ENCODE assay signal across 9 cellular contexts in the genomic region with DNA sequence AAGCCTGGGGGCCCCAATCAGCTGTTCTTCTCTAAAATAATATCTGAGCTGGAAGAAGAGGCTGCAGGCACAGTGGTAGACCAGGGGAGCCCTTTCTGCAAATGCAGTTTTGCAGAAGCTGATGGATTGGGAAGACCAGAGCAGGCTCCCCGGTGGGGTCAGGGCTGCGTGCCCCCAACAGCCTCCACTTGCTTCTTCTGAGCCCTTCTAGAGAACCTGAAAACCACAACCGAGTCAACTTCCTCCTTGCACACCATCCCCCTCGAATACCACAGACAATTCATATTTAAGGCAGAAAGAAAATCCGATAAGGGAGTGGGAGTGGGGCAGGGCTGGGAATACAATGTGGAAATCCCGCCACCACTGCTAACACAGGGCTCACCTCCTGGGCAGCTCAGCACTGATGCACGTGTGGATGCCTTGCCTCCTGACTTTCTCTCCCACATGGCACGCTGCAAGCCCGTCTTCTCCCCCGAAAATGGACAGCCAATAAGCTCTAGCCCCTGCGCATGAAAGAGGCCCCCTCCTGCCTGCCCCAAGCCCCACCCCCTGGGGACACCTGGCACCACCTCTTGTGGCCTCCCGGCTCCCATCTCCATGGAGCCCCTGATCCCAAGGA. TPM values are rescaled to one million over a fixed set of nuclear protein-coding genes. Genes with fewer than 3 reads are reported as not detected.
DNase-seq lines count a peak whose midpoint lies in the region; ATAC-seq, FAIRE-seq and TF ChIP-seq lines count a peak whose summit lies in the region.
"Had no signal": no experiment of that assay in that cellular context is flagged by ENCODE, and none has a peak within 500 bp of the region (broad histone marks: within the 10 kb centered on the region; RNA-seq: fewer than 3 reads in every experiment).

No MANE protein-coding gene starts in this region.

- peak overlapping the region; percentile 84 to 99 (median 98) for H3K27ac Mint-ChIP-seq in CD8-positive, alpha-beta memory T cell

- CTCF ChIA-PET in CD8-positive, alpha-beta memory T cell (lab: Charles Lee) = interaction anchor here (0.9 to 6.5 kb wide), 12 partner anchors 12 to 45 kb away, joined by 3 to 88 read pairs (median 16); a partner anchor contains a TSS
- CTCF ChIA-PET in PC-3 (lab: Charles Lee) (interaction anchor here (0.6 to 0.9 kb wide), 2 partner anchors 10 to 14 kb away, joined by 3 to 4 read pairs; no protein-coding TSS in a partner anchor), K562 (lab: Yijun Ruan, JAX; ENCODE audit: low intra/inter-chr PET ratio) (no interaction called here)

- H3K27ac ChIP-seq in CD8-positive, alpha-beta memory T cell (ENCODE audit: low read depth, low read length) = peak overlapping the region; percentile 76
- H3K27ac ChIP-seq in GM23248 = peak overlapping the region; percentile 86
- H3K27ac ChIP-seq in PC-3 (ENCODE audit: low read length) = peak overlapping the region; percentile 100
- H3K27ac ChIP-seq in K562 (ENCODE audit: extremely low read depth, low read depth, low read length) = no peak overlapping the region
- peak overlapping the region in 3 of 4 donors; percentile 65 to 72 (median 69) for H3K27ac ChIP-seq in sigmoid colon

- H3K4me2 ChIP-seq in GM23248 (ENCODE audit: unreplicated experiment) (peak overlapping the region; percentile 45), PC-3 (ENCODE audit: low read length) (peak overlapping the region; percentile 73), K562 (ENCODE audit: insufficient read depth, low read length) (no peak overlapping the region)

- H3K4me1 Mint-ChIP-seq in CD8-positive, alpha-beta memory T cell = peaks cover 89 to 97% (median 95%) of the 10 kb centered on the region in 3 donors

- no peak for TF ChIP-seq EP300 in K562 (IDR thresholded peaks at IDR 0.05; ENCODE audit: low read length)
- no peak for TF ChIP-seq EP300 in sigmoid colon (IDR thresholded peaks at IDR 0.05)

- peaks cover 87% of the 10 kb centered on the region for H3K79me2 ChIP-seq in GM23248 (ENCODE audit: insufficient read depth)
- peaks cover 83% of the 10 kb centered on the region for H3K79me2 ChIP-seq in PC-3 (ENCODE audit: low read length)
- no peaks in the 10 kb centered on the region for H3K79me2 ChIP-seq in K562 (ENCODE audit: control insufficient read depth, insufficient read depth, low read length)

- H3K36me3 ChIP-seq in CD8-positive, alpha-beta memory T cell (ENCODE audit: insufficient read depth, low read length) = no peaks in the 10 kb centered on the region
- H3K36me3 ChIP-seq in GM23248 (ENCODE audit: low read depth) (no peaks in the 10 kb centered on the region), PC-3 (ENCODE audit: low read depth, low read length) (no peaks in the 10 kb centered on the region), K562 (ENCODE audit: control insufficient read depth, insufficient read depth, low read length) (no peaks in the 10 kb centered on the region), sigmoid colon (no peaks in the 10 kb centered on the region)

- no peaks in the 10 kb centered on the region for H3K9me1 ChIP-seq in K562 (ENCODE audit: control insufficient read depth, insufficient read depth, low read length)

- intact Hi-C loops in PC-3 (cut with micrococcal nuclease) (no loop called here), K562 (cut with micrococcal nuclease) (no loop called here), sigmoid colon (cut with DNase I) (no loop called here), sciatic nerve (cut with DNase I) (no loop called here)

- ATAC-seq in PC-3 (peak; percentile 17), K562 (no peak; the same call in 2 of the 3 replicates), esophagus mucosa (no peak), sciatic nerve (no peak)

- H2AFZ ChIP-seq in GM23248 = no peak overlapping the region
- H2AFZ ChIP-seq in PC-3 (ENCODE audit: low read length) = no peak overlapping the region
- H2AFZ ChIP-seq in K562 (ENCODE audit: low read depth, low read length) = no peak overlapping the region

- 58 to 69% methylated on average over 10 to 12 of the region's 12 CpGs for WGBS in GM23248 (ENCODE audit: low coverage in 1 of 2, low lambda C conversion rate in 2 of 2, missing lambda C conversion rate in 2 of 2), 2 experiments
- WGBS in K562 (ENCODE audit: insufficient coverage, low coverage, missing lambda C conversion rate) = 1% methylated on average over 10 of the region's 12 CpGs
- 41 to 80% methylated on average over 12 of the region's 12 CpGs for WGBS in sigmoid colon, 2 donors

- DNase-seq in CD8-positive, alpha-beta memory T cell = peak in 4 of 5 donors; percentile 15 to 74 (median 68)
- DNase-seq in GM23248 (no peak), PC-3 (peak; percentile 74), K562 (ENCODE audit: extremely low read depth in 1 of 4, low spot score in 3 of 4) (no peak), sigmoid colon (no peak), NCI-H446 (lab: John Stamatoyannopoulos, UW) (no peak), sciatic nerve (ENCODE audit: low spot score) (no peak)

- peaks cover 0 to 5% of the 10 kb centered on the region in 2 donors for H3K27me3 Mint-ChIP-seq in CD8-positive, alpha-beta memory T cell

- BruUV-seq in PC-3 (replicated peaks; lab: Mats Ljungman, UMichigan) = no TSS peak
- no TSS peak for BruUV-seq in K562 (replicated peaks; lab: Mats Ljungman, UMichigan)

- H3F3A ChIP-seq in GM23248 (ENCODE audit: insufficient read depth) (peaks cover 9% of the 10 kb centered on the region), PC-3 (ENCODE audit: low read length, unreplicated experiment) (no peaks in the 10 kb centered on the region)

- H3K9ac ChIP-seq in GM23248 (peak overlapping the region; percentile 76), PC-3 (ENCODE audit: low read length) (peak overlapping the region; percentile 93), K562 (ENCODE audit: insufficient read depth in 1 of 2, low read depth in 2 of 2, low read length in 2 of 2) (peak overlapping the region in 1 of 2 experiments; percentile 43; a peak in 1 of 4 replicates)

- no peaks in the 10 kb centered on the region for H3K27me3 ChIP-seq in CD8-positive, alpha-beta memory T cell (ENCODE audit: insufficient read depth, low read length, poor library complexity, severe bottlenecking)
- H3K27me3 ChIP-seq in GM23248 (replicated peaks; ENCODE audit: insufficient read depth) (no peaks in the 10 kb centered on the region), PC-3 (ENCODE audit: low read length) (no peaks in the 10 kb centered on the region), K562 (ENCODE audit: control insufficient read depth in 2 of 2, insufficient read depth in 2 of 2, low read length in 2 of 2) (peaks cover 27 to 82% of the 10 kb centered on the region in 2 experiments), sigmoid colon (no peaks in the 10 kb centered on the region)

- H3K4me1 ChIP-seq in CD8-positive, alpha-beta memory T cell (ENCODE audit: insufficient read depth, low read length) = peaks cover 78% of the 10 kb centered on the region
- H3K4me1 ChIP-seq in GM23248 (ENCODE audit: insufficient read depth) = peaks cover 56% of the 10 kb centered on the region
- peaks cover 82% of the 10 kb centered on the region for H3K4me1 ChIP-seq in PC-3 (ENCODE audit: insufficient read depth, low read length)
- peaks cover 19 to 20% of the 10 kb centered on the region in 2 experiments; a peak in 4 of 5 replicates for H3K4me1 ChIP-seq in K562 (replicated peaks in 1 of 2; ENCODE audit: control insufficient read depth in 2 of 2, insufficient read depth in 2 of 2, low read length in 2 of 2)
- peaks cover 0 to 83% (median 58%) of the 10 kb centered on the region in 4 donors for H3K4me1 ChIP-seq in sigmoid colon

- TF ChIP-seq POLR2A in K562 (conservative IDR thresholded peaks at IDR 0.05) (no peak), sigmoid colon (IDR thresholded peaks at IDR 0.05) (no peak)

- FAIRE-seq in K562 (lab: Jason Lieb, UNC) = no peak
- FAIRE-seq: endometrium had no signal

- H3K9me3 Mint-ChIP-seq in CD8-positive, alpha-beta memory T cell = no peaks in the 10 kb centered on the region

- peaks cover 0 to 4% (median 1%) of the 10 kb centered on the region in 3 donors for H3K36me3 Mint-ChIP-seq in CD8-positive, alpha-beta memory T cell

- H3K4me3 Mint-ChIP-seq in CD8-positive, alpha-beta memory T cell = peak overlapping the region; percentile 76 to 95 (median 82)

- POLR2A ChIA-PET in CD8-positive, alpha-beta memory T cell (lab: Charles Lee) = interaction anchor here (0.9 to 8.0 kb wide), 8 partner anchors 9 to 45 kb away, joined by 3 to 110 read pairs (median 4); a partner anchor contains a TSS
- POLR2A ChIA-PET in PC-3 (lab: Charles Lee; ENCODE audit: unreplicated experiment) (no interaction called here), K562 (lab: Yijun Ruan, JAX) (interaction anchor here (0.6 kb wide), 2 partner anchors 51 to 482 kb away, joined by 3 read pairs; no protein-coding TSS in a partner anchor)

- peak overlapping the region; percentile 67 for H3K4me3 ChIP-seq in CD8-positive, alpha-beta memory T cell (ENCODE audit: low read length)
- H3K4me3 ChIP-seq in GM23248 (no peak overlapping the region), PC-3 (ENCODE audit: low read length) (peak overlapping the region; percentile 34; the same call in 1 of the 2 replicates), K562 (no peak overlapping the region), sigmoid colon (no peak overlapping the region)

- TF ChIP-seq RAD21 in K562 (CRISPR knock-in tag; conservative IDR thresholded peaks at IDR 0.05 in 1 of 2, IDR thresholded peaks at IDR 0.05 in 1 of 2) = 0 out of 4 replicates have a peak, but pooled peaks of 1 of the 2 experiments have one; percentile 6

- H3K9me2 ChIP-seq in GM23248 (ENCODE audit: insufficient read depth) (no peaks in the 10 kb centered on the region), PC-3 (replicated peaks; ENCODE audit: low read length) (no peaks in the 10 kb centered on the region)

- no peak for TF ChIP-seq CTCF in PC-3 (conservative IDR thresholded peaks at IDR 0.05; ENCODE audit: low read depth, low read length)
- no peak for TF ChIP-seq CTCF in K562 (IDR thresholded peaks at IDR 0.05 in 2 of 3, conservative IDR thresholded peaks at IDR 0.05 in 1 of 3; ENCODE audit: insufficient read depth in 2 of 3, low read depth in 1 of 3, low read length in 3 of 3)
- no peak for TF ChIP-seq CTCF in sigmoid colon (IDR thresholded peaks at IDR 0.05)

- H3K9me3 ChIP-seq in CD8-positive, alpha-beta memory T cell (ENCODE audit: low read length) = no peaks in the 10 kb centered on the region
- no peaks in the 10 kb centered on the region for H3K9me3 ChIP-seq in GM23248 (ENCODE audit: low read depth)
- H3K9me3 ChIP-seq in PC-3 (ENCODE audit: low read length) = no peaks in the 10 kb centered on the region
- no peaks in the 10 kb centered on the region for H3K9me3 ChIP-seq in K562 (replicated peaks; ENCODE audit: control insufficient read depth, insufficient read depth, low read depth, low read length)
- H3K9me3 ChIP-seq in sigmoid colon = no peaks in the 10 kb centered on the region

- no peaks in the 10 kb centered on the region for H4K20me1 ChIP-seq in GM23248 (ENCODE audit: insufficient read depth)
- H4K20me1 ChIP-seq in PC-3 (ENCODE audit: low read length) = no peaks in the 10 kb centered on the region
- H4K20me1 ChIP-seq in K562 (replicated peaks; ENCODE audit: control insufficient read depth, insufficient read depth, low read length) = peaks cover 15% of the 10 kb centered on the region; the same call in 1 of the 2 replicates

- in situ Hi-C loops in GM23248 (cut with MboI) (no loop called here), K562 (cut with MboI) (no loop called here)

RNA-seq across cellular contexts. Expression of a gene that starts 25.4 kb away (rescaled TPM):
- total RNA-seq in CD8-positive, alpha-beta memory T cell = 1 to 10 TPM; 9.3 to 9.5 TPM
- 1.4 TPM for polyA plus RNA-seq in CD8-positive, alpha-beta memory T cell
- total RNA-seq in GM23248 (2014; rRNA removed; shearing (Covaris generic)) = 13.3 and 26.4 TPM in 2 replicates
- polyA plus RNA-seq in GM23248 (2016; fragmentation: Nextera tagmentation; extraction: Ambion mirVana) (10.9 and 11.2 TPM in 2 replicates), K562 (2011; rRNA removed) (18.8 and 22.1 TPM in 2 replicates), K562 (2014; fragmentation: Illumina TruSeq; extraction: Trizol) (15.2 and 21.6 TPM in 2 replicates), K562 (2014; fragmentation: Nextera tagmentation; extraction: Ambion mirVana) (under 1 TPM; 0.27 to 0.73 TPM), K562 (2014; rRNA removed) (31.2 and 34.3 TPM in 2 replicates), sigmoid colon (10 to 100 TPM in 1 of 3 donors, 1 to 10 TPM in 2; 2.4 to 11.0 (median 3.7) TPM)
- total RNA-seq in PC-3 (2014; rRNA removed) (18.1 and 24.9 TPM in 2 replicates), K562 (2014; rRNA removed) (27.2 and 28.7 TPM in 2 replicates), K562 (2014; rRNA removed; fragmentation: Illumina TruSeq; extraction: Trizol) (4.8 and 6.7 TPM in 2 replicates), K562 (2015; rRNA removed; fragmentation: Illumina TruSeq; extraction: Trizol) (16.6 and 17.0 TPM in 2 replicates), K562 (2021) (29.2 and 31.4 TPM in 2 replicates), sigmoid colon (10 to 100 TPM in 1 of 4 donors, 1 to 10 TPM in 3; 6.7 to 12.8 (median 8.4) TPM), esophagus mucosa (54.8 TPM), sciatic nerve (13.0 TPM)
- total RNA-seq in K562 (2011; cell fraction: chromatin; rRNA removed; ENCODE audit: low replicate concordance) = 11.2 and 40.7 TPM in 2 replicates
- total RNA-seq in K562 (2011; cell fraction: nucleolus; rRNA removed) = 26.5 and 44.0 TPM in 2 replicates
- 15.6 and 16.3 TPM in 2 replicates for total RNA-seq in K562 (2011; cell fraction: nucleoplasm; rRNA removed)
- polyA plus RNA-seq in K562 (2011; cell fraction: cytosol; rRNA removed) = 19.8 and 47.1 TPM in 2 replicates
- 30.2 and 60.5 TPM in 2 replicates for polyA plus RNA-seq in K562 (2011; cell fraction: nucleus; rRNA removed)
- 27.3 and 32.5 TPM in 2 replicates for polyA plus RNA-seq in K562 (2012)
- polyA minus RNA-seq in K562 (2011; rRNA and poly(A)+ RNA removed) = 4.7 and 11.0 TPM in 2 replicates
- 15.9 and 21.1 TPM in 2 replicates for polyA minus RNA-seq in K562 (2011; cell fraction: cytosol; rRNA and poly(A)+ RNA removed)
- polyA minus RNA-seq in K562 (2011; cell fraction: nucleus; rRNA and poly(A)+ RNA removed) = 13.7 and 17.0 TPM in 2 replicates

RNA-seq across cellular contexts. Expression of a gene that starts 28.7 kb away (rescaled TPM):
- 10 to 100 TPM; 33.1 to 37.7 TPM for total RNA-seq in CD8-positive, alpha-beta memory T cell
- polyA plus RNA-seq in CD8-positive, alpha-beta memory T cell = 3.2 TPM
- 12.8 and 13.2 TPM in 2 replicates for total RNA-seq in GM23248 (2014; rRNA removed; shearing (Covaris generic))
- polyA plus RNA-seq in GM23248 (2016; fragmentation: Nextera tagmentation; extraction: Ambion mirVana) (0.60 and 1.1 TPM in 2 replicates), K562 (2011; rRNA removed) (0.20 and 0.49 TPM in 2 replicates), K562 (2014; fragmentation: Illumina TruSeq; extraction: Trizol) (0.49 and 0.51 TPM in 2 replicates), K562 (2014; fragmentation: Nextera tagmentation; extraction: Ambion mirVana) (not detected), K562 (2014; rRNA removed) (0.44 and 0.50 TPM in 2 replicates), sigmoid colon (1 to 10 TPM; 1.2 to 8.6 (median 7.2) TPM)
- total RNA-seq in PC-3 (2014; rRNA removed) (30.7 and 55.2 TPM in 2 replicates), K562 (2014; rRNA removed) (0.32 and 0.37 TPM in 2 replicates), K562 (2014; rRNA removed; fragmentation: Illumina TruSeq; extraction: Trizol) (0.15 and 0.26 TPM in 2 replicates), K562 (2015; rRNA removed; fragmentation: Illumina TruSeq; extraction: Trizol) (0.38 and 0.40 TPM in 2 replicates), K562 (2021) (0.67 and 1.0 TPM in 2 replicates), sigmoid colon (10 to 100 TPM in 2 of 4 donors, 1 to 10 TPM in 2; 7.5 to 35.0 (median 13.8) TPM), esophagus mucosa (70.2 TPM), sciatic nerve (5.4 TPM)
- total RNA-seq in K562 (2011; cell fraction: chromatin; rRNA removed; ENCODE audit: low replicate concordance) = 0.12 TPM in 2 replicates
- total RNA-seq in K562 (2011; cell fraction: nucleolus; rRNA removed) = 0.13 and 0.17 TPM in 2 replicates
- 0.15 and 0.38 TPM in 2 replicates for total RNA-seq in K562 (2011; cell fraction: nucleoplasm; rRNA removed)
- 0.78 and 0.85 TPM in 2 replicates for polyA plus RNA-seq in K562 (2011; cell fraction: cytosol; rRNA removed)
- polyA plus RNA-seq in K562 (2011; cell fraction: nucleus; rRNA removed) = 0.15 and 0.47 TPM in 2 replicates
- 0.81 and 1.1 TPM in 2 replicates for polyA plus RNA-seq in K562 (2012)
- 0.75 and 0.88 TPM in 2 replicates for polyA minus RNA-seq in K562 (2011; rRNA and poly(A)+ RNA removed)
- 0.46 and 0.76 TPM in 2 replicates for polyA minus RNA-seq in K562 (2011; cell fraction: cytosol; rRNA and poly(A)+ RNA removed)
- polyA minus RNA-seq in K562 (2011; cell fraction: nucleus; rRNA and poly(A)+ RNA removed) = 0.22 and 0.27 TPM in 2 replicates

Comparison
In these comparisons a context has a peak if more than half of its experiments do, and no peak if none do; other contexts are left out.
1. DNase-seq: peak in CD8-positive, alpha-beta memory T cell (4 of 5) and PC-3 (single experiment); none in GM23248 (single experiment), K562 (0 of 4), sigmoid colon (single experiment), NCI-H446 (0 of 2) and sciatic nerve (single experiment).
2. H3K4me3 ChIP-seq: peak in CD8-positive, alpha-beta memory T cell (single experiment) and PC-3 (single experiment); none in GM23248 (single experiment), K562 (single experiment) and sigmoid colon (0 of 4).